34 cellular contexts compared by ENCODE assay signal in the genomic region with DNA sequence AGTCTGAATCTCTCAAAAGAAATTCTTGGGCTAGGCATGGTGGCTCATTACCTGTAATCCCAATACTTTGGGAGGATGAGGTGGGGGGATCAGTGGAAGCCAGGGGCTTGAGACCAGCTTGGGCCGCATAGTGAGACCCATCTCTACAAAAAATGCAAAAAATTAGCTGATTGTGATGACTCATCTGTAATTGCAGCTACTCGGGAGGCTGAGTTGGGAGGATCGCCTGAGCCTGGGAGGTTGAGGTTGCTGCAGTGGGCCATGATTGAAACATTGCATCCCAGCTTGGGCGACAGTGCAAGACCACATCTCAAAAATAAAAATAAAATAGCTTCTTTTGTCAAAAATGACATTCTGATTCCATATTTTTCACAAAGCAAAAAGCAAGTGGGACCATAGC.
"Had no signal": no experiment of that assay in that cellular context is flagged by ENCODE, and none has a peak within 500 bp of the region (broad histone marks: within the 10 kb centered on the region; RNA-seq: fewer than 3 reads in every experiment).

No MANE protein-coding gene starts in this region.

- H3K4me3 Mint-ChIP-seq: activated B cell treated with CpG ODN at 0.5 μM for 24 hours; activated CD8-positive, alpha-beta T cell treated with anti-CD3 and anti-CD28 coated beads for 36 hours; activated naive CD8-positive, alpha-beta T cell; activated T-cell treated with anti-CD3 and anti-CD28 coated beads, Interleukin-2, amount 50 U/mL, for 4 hours; activated T-helper 17 cell treated with anti-CD3 and anti-CD28 coated beads, Interleukin-2, amount 50 U/mL, for 72 hours; effector memory CD8-positive, alpha-beta T cell; T-helper 17 cell; T-helper 2 cell treated with Interferon-gamma antibody and Interleukin-4, amounts not matched to agents 5 μg/mL and 100 μg/mL, for 36 hours had no signal

- H3K9me3 Mint-ChIP-seq: activated CD8-positive, alpha-beta T cell treated with anti-CD3 and anti-CD28 coated beads for 36 hours; activated T-cell treated with anti-CD3 and anti-CD28 coated beads, Interleukin-2, amount 50 U/mL, for 4 hours; activated T-helper 17 cell treated with anti-CD3 and anti-CD28 coated beads, Interleukin-2, amount 50 U/mL, for 72 hours; effector memory CD8-positive, alpha-beta T cell; T-helper 2 cell treated with Interferon-gamma antibody and Interleukin-4, amounts not matched to agents 5 μg/mL and 100 μg/mL, for 36 hours had no signal

- H3K9me3 ChIP-seq: body of pancreas had no signal

- H3K4me3 ChIP-seq: body of pancreas had no signal

- H3K27me3 ChIP-seq: body of pancreas had no signal

- H3K4me1 Mint-ChIP-seq: activated B cell treated with CpG ODN at 0.5 μM for 24 hours; activated T-helper 17 cell treated with anti-CD3 and anti-CD28 coated beads, Interleukin-2, amount 50 U/mL, for 72 hours; T-helper 17 cell had no signal

- H3K36me3 Mint-ChIP-seq: activated naive CD8-positive, alpha-beta T cell had no signal

- FAIRE-seq: colon, endometrium, endothelial cell of umbilical vein, frontal cortex had no signal

- H3K27me3 Mint-ChIP-seq: activated B cell treated with CpG ODN at 0.5 μM for 24 hours; activated naive CD8-positive, alpha-beta T cell; activated T-helper 17 cell treated with anti-CD3 and anti-CD28 coated beads, Interleukin-2, amount 50 U/mL, for 72 hours had no signal

- H3K27ac Mint-ChIP-seq: activated B cell treated with CpG ODN at 0.5 μM for 24 hours; activated CD8-positive, alpha-beta T cell treated with anti-CD3 and anti-CD28 coated beads for 36 hours; activated naive CD8-positive, alpha-beta T cell; activated T-helper 17 cell treated with anti-CD3 and anti-CD28 coated beads, Interleukin-2, amount 50 U/mL, for 72 hours; effector memory CD8-positive, alpha-beta T cell; T-helper 17 cell; T-helper 2 cell treated with Interferon-gamma antibody and Interleukin-4, amounts not matched to agents 5 μg/mL and 100 μg/mL, for 36 hours had no signal

- H3K36me3 ChIP-seq: WERI-Rb-1 had no signal

- DNase-seq: activated B cell treated with CpG ODN at 0.5 μM for 24 hours; activated CD4-positive, alpha-beta T cell treated with anti-CD3 and anti-CD28 coated beads for 48 hours; activated CD4-positive, alpha-beta T cell treated with anti-CD3 and anti-CD28 coated beads, Interleukin-2, amount 50 U/mL, for 1 hour; activated CD4-positive, alpha-beta T cell treated with anti-CD3 and anti-CD28 coated beads, Interleukin-2, amount 50 U/mL, for 48 hours; activated CD8-positive, alpha-beta memory T cell treated with anti-CD3 and anti-CD28 coated beads for 24 hours; activated CD8-positive, alpha-beta T cell treated with anti-CD3 and anti-CD28 coated beads for 36 hours; activated effector memory CD4-positive, alpha-beta T cell treated with Interleukin-2 at 50 U/mL for 16 hours; activated gamma-delta T cell treated with Interleukin-2 at 50 U/mL for 16 hours; activated naive CD4-positive, alpha-beta T cell treated with anti-CD3 and anti-CD28 coated beads, Interleukin-2, amount 50 U/mL, for 16 hours; activated naive CD4-positive, alpha-beta T cell treated with Interleukin-2 at 50 U/mL for 16 hours; activated T-cell treated with anti-CD3 and anti-CD28 coated beads, Interleukin-2, amount 50 U/mL, for 4 hours; amniotic stem cell; aorta; body of pancreas; caudate nucleus; cortex of kidney; dermis blood vessel endothelial cell; effector CD4-positive, alpha-beta T cell; effector memory CD8-positive, alpha-beta T cell; foreskin fibroblast; head of caudate nucleus; T-helper 1 cell; T-helper 17 cell; T1000; WERI-Rb-1 had no signal

- H3K27ac ChIP-seq: body of pancreas, epithelial cell of prostate, WERI-Rb-1 had no signal

- ATAC-seq: activated CD4-positive, CD25-positive, alpha-beta regulatory T cell treated with anti-CD3 and anti-CD28 coated beads, Interleukin-2, amount 50 U/mL, for 24 hours; activated CD8-positive, alpha-beta T cell treated with anti-CD3 and anti-CD28 coated beads for 36 hours; activated T-cell treated with anti-CD3 and anti-CD28 coated beads, Interleukin-2, amount 50 U/mL, for 4 hours; activated T-helper 17 cell treated with anti-CD3 and anti-CD28 coated beads, Interleukin-2, amount 50 U/mL, for 72 hours; body of pancreas; effector memory CD8-positive, alpha-beta T cell; T-helper 17 cell had no signal

- H3K4me1 ChIP-seq: body of pancreas had no signal
